Comparison of ENCODE assay signal across 14 cellular contexts in genomic region chr1:19369396-19370090, GRCh38. TPM values are rescaled to one million over a fixed set of nuclear protein-coding genes. Genes with fewer than 3 reads are reported as not detected.
DNase-seq lines count a peak whose midpoint lies in the region; ATAC-seq and TF ChIP-seq lines count a peak whose summit lies in the region.
"Had no signal": no experiment of that assay in that cellular context is flagged by ENCODE, and none has a peak within 500 bp of the region (broad histone marks: within the 10 kb centered on the region; RNA-seq: fewer than 3 reads in every experiment).

No MANE protein-coding gene starts in this region.

- H3K79me2 ChIP-seq in H9 (ENCODE audit: insufficient read depth, low read length) = peaks cover 2% of the 10 kb centered on the region; the same call in 1 of the 2 replicates

- H4K91ac ChIP-seq in H9 (ENCODE audit: insufficient read length, low read depth, low read length) (no peak overlapping the region), neuronal stem cell (ENCODE audit: low read depth, low read length, poor library complexity) (no peak overlapping the region)

- H3K9ac ChIP-seq in H9 (ENCODE audit: extremely low read depth, insufficient read length, low read length) (no peak overlapping the region), neuronal stem cell (ENCODE audit: low read depth, low read length, poor library complexity) (no peak overlapping the region)

- H3K23ac ChIP-seq in H9 (ENCODE audit: insufficient read length, low read depth, low read length) (no peak overlapping the region), neuronal stem cell (ENCODE audit: low read depth, low read length, poor library complexity) (no peak overlapping the region)

- no peak overlapping the region for H3K4me3 ChIP-seq in CD4-positive, CD25-positive, alpha-beta regulatory T cell (ENCODE audit: low read depth, low read length)
- H3K4me3 ChIP-seq in esophagus squamous epithelium (no peak overlapping the region), neuronal stem cell (ENCODE audit: low read length in 2 of 2) (no peak overlapping the region)
- H3K4me3 ChIP-seq: psoas muscle had no signal

- H4K20me1 ChIP-seq in H9 (ENCODE audit: control insufficient read depth, insufficient read depth, insufficient read length) = no peaks in the 10 kb centered on the region

- H2BK120ac ChIP-seq in H9 (ENCODE audit: low read depth, low read length, poor library complexity, severe bottlenecking) (no peak overlapping the region), neuronal stem cell (ENCODE audit: low read depth, low read length) (no peak overlapping the region)

- H2BK12ac ChIP-seq in H9 (ENCODE audit: insufficient read length, low read depth, low read length) = no peak overlapping the region
- H2BK12ac ChIP-seq in neuronal stem cell (ENCODE audit: low read length) = no peak overlapping the region

- no peak overlapping the region for H3K18ac ChIP-seq in H9 (ENCODE audit: insufficient read length, low read depth, low read length)
- H3K18ac ChIP-seq in neuronal stem cell (ENCODE audit: low read length) = no peak overlapping the region

- no CpG with 5 or more reads among the region's 16 CpGs for WGBS in H9 (ENCODE audit: extremely low coverage, insufficient read length, low lambda C conversion rate)
- WGBS in esophagus squamous epithelium, 2 donors = 41 to 67% methylated on average over 6 to 14 of the region's 16 CpGs
- WGBS in neuronal stem cell (ENCODE audit: extremely low coverage in 2 of 2, insufficient read length in 2 of 2, insufficient replicate concordance in 1 of 2), 2 donors = no CpG with 5 or more reads among the region's 16 CpGs

- H2AK5ac ChIP-seq in H9 (ENCODE audit: insufficient read length, low read length) (no peak overlapping the region), neuronal stem cell (ENCODE audit: low read depth, low read length) (no peak overlapping the region)

- H4K5ac ChIP-seq in H9 (ENCODE audit: insufficient read length, low read depth, low read length) = no peak overlapping the region

- no peak for ATAC-seq in CD4-positive, CD25-positive, alpha-beta regulatory T cell (ENCODE audit: low read depth in 2 of 2)
- no peak for ATAC-seq in GM18870 (IDR thresholded peaks at IDR 0.05; ENCODE audit: unreplicated experiment)
- ATAC-seq: left lobe of liver had no signal

- H3K14ac ChIP-seq in H9 (ENCODE audit: insufficient read depth, low read length) (no peak overlapping the region), neuronal stem cell (ENCODE audit: low read length) (peak overlapping the region; percentile 72)

- no peak overlapping the region for H3K4me3 Mint-ChIP-seq in CD4-positive, CD25-positive, alpha-beta regulatory T cell
- H3K4me3 Mint-ChIP-seq in H9 = no peak overlapping the region
- H3K4me3 Mint-ChIP-seq in T-helper 2 cell treated with Interferon-gamma antibody and Interleukin-4, amounts not matched to agents 5 μg/mL and 100 μg/mL, for 36 hours = no peak overlapping the region

- H3T11ph ChIP-seq in H9 (ENCODE audit: low read length) = no peak overlapping the region

- peaks cover 15% of the 10 kb centered on the region for H3K36me3 Mint-ChIP-seq in CD4-positive, CD25-positive, alpha-beta regulatory T cell
- H3K36me3 Mint-ChIP-seq in H9 (ENCODE audit: insufficient read depth in 1 of 3, low read depth in 3 of 3) = peaks cover 3 to 16% (median 10%) of the 10 kb centered on the region in 3 experiments
- H3K36me3 Mint-ChIP-seq in T-helper 2 cell treated with Interferon-gamma antibody and Interleukin-4, amounts not matched to agents 5 μg/mL and 100 μg/mL, for 36 hours (ENCODE audit: low read depth) = peaks cover 8% of the 10 kb centered on the region

- H2BK15ac ChIP-seq in H9 (ENCODE audit: low read depth, low read length) (no peak overlapping the region), neuronal stem cell (ENCODE audit: low read length) (no peak overlapping the region)

- H3K4me2 ChIP-seq in H9 (ENCODE audit: insufficient read depth, insufficient read length, low read length) = no peak overlapping the region
- no peak overlapping the region for H3K4me2 ChIP-seq in neuronal stem cell (ENCODE audit: insufficient read depth, low read length, poor library complexity, severe bottlenecking)

- H3K9me3 ChIP-seq in CD4-positive, CD25-positive, alpha-beta regulatory T cell (ENCODE audit: control insufficient read depth in 2 of 2, low read length in 2 of 2) = no peaks in the 10 kb centered on the region
- H3K9me3 ChIP-seq in H9 (ENCODE audit: control insufficient read depth, low read depth, low read length) = no peaks in the 10 kb centered on the region
- no peaks in the 10 kb centered on the region for H3K9me3 ChIP-seq in esophagus squamous epithelium
- H3K9me3 ChIP-seq in neuronal stem cell (replicated peaks in 1 of 2; ENCODE audit: control insufficient read depth in 2 of 2, insufficient read depth in 1 of 2, low read depth in 1 of 2, low read length in 2 of 2) = no peaks in the 10 kb centered on the region
- H3K9me3 ChIP-seq: psoas muscle had no signal

- TF ChIP-seq CTCF in H9 (conservative IDR thresholded peaks at IDR 0.05) (no peak), esophagus squamous epithelium (IDR thresholded peaks at IDR 0.05) (no peak)

- H3K4me1 Mint-ChIP-seq in CD4-positive, CD25-positive, alpha-beta regulatory T cell = peaks cover 0 to 31% (median 15%) of the 10 kb centered on the region in 4 donors
- peaks cover 11 to 12% of the 10 kb centered on the region in 2 experiments for H3K4me1 Mint-ChIP-seq in H9
- no peaks in the 10 kb centered on the region for H3K4me1 Mint-ChIP-seq in T-helper 2 cell treated with Interferon-gamma antibody and Interleukin-4, amounts not matched to agents 5 μg/mL and 100 μg/mL, for 36 hours (ENCODE audit: low read depth)

- intact Hi-C loops in esophagus squamous epithelium (cut with DNase I) = no loop called here

- H3K9me3 Mint-ChIP-seq in CD4-positive, CD25-positive, alpha-beta regulatory T cell = no peaks in the 10 kb centered on the region
- no peaks in the 10 kb centered on the region for H3K9me3 Mint-ChIP-seq in H9
- H3K9me3 Mint-ChIP-seq in T-helper 2 cell treated with Interferon-gamma antibody and Interleukin-4, amounts not matched to agents 5 μg/mL and 100 μg/mL, for 36 hours = no peaks in the 10 kb centered on the region

- H4K8ac ChIP-seq in H9 (replicated peaks; ENCODE audit: insufficient read length, low read depth, low read length) = no peak overlapping the region
- H4K8ac ChIP-seq in neuronal stem cell (ENCODE audit: low read depth, low read length) = no peak overlapping the region

- H2AFZ ChIP-seq in H9 (ENCODE audit: low read length) = no peak overlapping the region
- no peak overlapping the region for H2AFZ ChIP-seq in neuronal stem cell (ENCODE audit: low read length)

- TF ChIP-seq POLR2A in esophagus squamous epithelium (IDR thresholded peaks at IDR 0.05) = no peak

- no peaks in the 10 kb centered on the region for H3K27me3 Mint-ChIP-seq in CD4-positive, CD25-positive, alpha-beta regulatory T cell
- no peaks in the 10 kb centered on the region for H3K27me3 Mint-ChIP-seq in H9 (ENCODE audit: low read depth)
- no peaks in the 10 kb centered on the region for H3K27me3 Mint-ChIP-seq in T-helper 2 cell treated with Interferon-gamma antibody and Interleukin-4, amounts not matched to agents 5 μg/mL and 100 μg/mL, for 36 hours (ENCODE audit: low read depth)

- H2BK5ac ChIP-seq in H9 (ENCODE audit: insufficient read length, low read length) (no peak overlapping the region), neuronal stem cell (ENCODE audit: low read length) (no peak overlapping the region)

- peak overlapping the region; percentile 58 to 80 (median 59) for H3K27ac Mint-ChIP-seq in CD4-positive, CD25-positive, alpha-beta regulatory T cell
- peak overlapping the region; percentile 44 to 94 (median 93); a peak in 5 of 7 replicates for H3K27ac Mint-ChIP-seq in H9
- H3K27ac Mint-ChIP-seq in T-helper 2 cell treated with Interferon-gamma antibody and Interleukin-4, amounts not matched to agents 5 μg/mL and 100 μg/mL, for 36 hours = no peak overlapping the region

- H2BK20ac ChIP-seq in H9 (ENCODE audit: low read depth, low read length, poor library complexity, severe bottlenecking) = no peak overlapping the region

- H3K79me1 ChIP-seq in H9 (ENCODE audit: insufficient read depth, low read depth, low read length, poor library complexity, severe bottlenecking) (peaks cover 13% of the 10 kb centered on the region), neuronal stem cell (ENCODE audit: low read depth, low read length) (peaks cover 16% of the 10 kb centered on the region)

- DNase-seq in CD4-positive, CD25-positive, alpha-beta regulatory T cell = no peak
- no peak for DNase-seq in H9
- DNase-seq in esophagus squamous epithelium (lab: John Stamatoyannopoulos, UW) = no peak
- no peak for DNase-seq in neuronal stem cell (ENCODE audit: low spot score)
- DNase-seq in T-helper 2 cell treated with Interferon-gamma antibody and Interleukin-4, amounts not matched to agents 5 μg/mL and 100 μg/mL, for 36 hours (ENCODE audit: low spot score) = no peak
- no peak for DNase-seq in NCI-H1930 (lab: John Stamatoyannopoulos, UW)
- no peak for DNase-seq in NCI-H226
- DNase-seq: activated CD8-positive, alpha-beta memory T cell treated with anti-CD3 and anti-CD28 coated beads for 24 hours; activated effector memory CD4-positive, alpha-beta T cell treated with anti-CD3 and anti-CD28 coated beads, Interleukin-2, amount 50 U/mL, for 16 hours; NCI-H1694; psoas muscle; stimulated activated CD4-positive, alpha-beta T cell treated with anti-CD3 and anti-CD28 coated beads, Interleukin-15, amount 100 ng/mL, for 24 hours had no signal

- no peaks in the 10 kb centered on the region for H3K4me1 ChIP-seq in CD4-positive, CD25-positive, alpha-beta regulatory T cell (ENCODE audit: control insufficient read depth, insufficient read depth, low read length, poor library complexity, severe bottlenecking)
- no peaks in the 10 kb centered on the region for H3K4me1 ChIP-seq in H9 (ENCODE audit: insufficient read depth, low read length)
- peaks cover 23 to 98% (median 63%) of the 10 kb centered on the region in 3 donors for H3K4me1 ChIP-seq in esophagus squamous epithelium
- peaks cover 0 to 10% of the 10 kb centered on the region in 2 donors for H3K4me1 ChIP-seq in neuronal stem cell (ENCODE audit: control insufficient read depth in 2 of 2, insufficient read depth in 1 of 2, low read depth in 1 of 2, low read length in 2 of 2)
- H3K4me1 ChIP-seq: psoas muscle had no signal

- no peak overlapping the region for H3K56ac ChIP-seq in H9 (ENCODE audit: insufficient read length, low read depth, low read length)

- H3K4ac ChIP-seq in H9 (ENCODE audit: low read depth, low read length) = no peak overlapping the region
- no peak overlapping the region for H3K4ac ChIP-seq in neuronal stem cell (ENCODE audit: low read length)

- no peaks in the 10 kb centered on the region for H3K27me3 ChIP-seq in CD4-positive, CD25-positive, alpha-beta regulatory T cell (ENCODE audit: control insufficient read depth, insufficient read depth, low read length)
- H3K27me3 ChIP-seq in H9 (ENCODE audit: insufficient read depth, low read length) (no peaks in the 10 kb centered on the region), esophagus squamous epithelium (no peaks in the 10 kb centered on the region), neuronal stem cell (ENCODE audit: control insufficient read depth in 3 of 3, insufficient read depth in 3 of 3, low read depth in 1 of 3, low read length in 3 of 3) (no peaks in the 10 kb centered on the region)

- peaks cover 37% of the 10 kb centered on the region for H3K36me3 ChIP-seq in CD4-positive, CD25-positive, alpha-beta regulatory T cell (ENCODE audit: control insufficient read depth, insufficient read depth, low read length)
- H3K36me3 ChIP-seq in esophagus squamous epithelium = peaks cover 0 to 43% (median 8%) of the 10 kb centered on the region in 3 donors
- peaks cover 0 to 33% of the 10 kb centered on the region in 2 donors for H3K36me3 ChIP-seq in neuronal stem cell (replicated peaks in 1 of 2; ENCODE audit: control insufficient read depth in 2 of 2, insufficient read depth in 2 of 2, low read length in 2 of 2)

- no peak overlapping the region for H3K27ac ChIP-seq in CD4-positive, CD25-positive, alpha-beta regulatory T cell (ENCODE audit: insufficient read depth, low read length, poor library complexity, severe bottlenecking)
- H3K27ac ChIP-seq in H9 (ENCODE audit: insufficient read length, low read depth, low read length) (no peak overlapping the region), esophagus squamous epithelium (peak overlapping the region; percentile 54 to 79 (median 72)), neuronal stem cell (replicated peaks; ENCODE audit: low read length) (no peak overlapping the region)
- H3K27ac ChIP-seq: psoas muscle had no signal

- H3K23me2 ChIP-seq in H9 (ENCODE audit: insufficient read length, low read depth, low read length, poor library complexity, severe bottlenecking) = no peaks in the 10 kb centered on the region

RNA-seq across cellular contexts. Expression of gene SLC66A1, which starts 57.4 kb away (rescaled TPM):
- total RNA-seq in CD4-positive, CD25-positive, alpha-beta regulatory T cell = 3.2 TPM
- polyA plus RNA-seq in CD4-positive, CD25-positive, alpha-beta regulatory T cell = 1 to 10 TPM; 3.7 to 8.7 (median 5.8) TPM
- 22.5 TPM in 2 replicates for total RNA-seq in H9 (2021)
- 10 to 100 TPM in 2 of 4 donors, 1 to 10 TPM in 2; 6.8 to 14.3 (median 10.3) TPM for total RNA-seq in esophagus squamous epithelium
- polyA plus RNA-seq in neuronal stem cell (2013, experiment 1 of 2) = 11.4 TPM
- 11.4 TPM for polyA plus RNA-seq in neuronal stem cell (2013, experiment 2 of 2)

RNA-seq across cellular contexts. Expression of gene AKR7A2, which starts 57.6 kb away (rescaled TPM):
- 20.5 TPM for total RNA-seq in CD4-positive, CD25-positive, alpha-beta regulatory T cell
- 100 to 1,000 TPM; 107 to 133 (median 115) TPM for polyA plus RNA-seq in CD4-positive, CD25-positive, alpha-beta regulatory T cell
- total RNA-seq in H9 (2021) (48.0 and 50.3 TPM in 2 replicates), esophagus squamous epithelium (10 to 100 TPM; 57.7 to 93.4 (median 70.3) TPM)
- 43.2 TPM for polyA plus RNA-seq in neuronal stem cell (2013, experiment 1 of 2)
- 43.8 TPM for polyA plus RNA-seq in neuronal stem cell (2013, experiment 2 of 2)

Comparison
In these comparisons a context has a peak if more than half of its experiments do, and no peak if none do; other contexts are left out.
1. H3K27ac ChIP-seq: peak in esophagus squamous epithelium (4 of 4); none in CD4-positive, CD25-positive, alpha-beta regulatory T cell (single experiment), H9 (single experiment) and neuronal stem cell (single experiment).